ENCODE assay signal across 9 cellular contexts in genomic region chr12:3158851-3159465, GRCh38.
DNase-seq lines count a peak whose midpoint lies in the region; FAIRE-seq and TF ChIP-seq lines count a peak whose summit lies in the region.
"Had no signal": no experiment of that assay in that cellular context is flagged by ENCODE, and none has a peak within 500 bp of the region (broad histone marks: within the 10 kb centered on the region; RNA-seq: fewer than 3 reads in every experiment).

No MANE protein-coding gene starts in this region.

- no peak overlapping the region for H3K4me3 ChIP-seq in AG10803 (ENCODE audit: low read length)
- no peak overlapping the region for H3K4me3 ChIP-seq in fibroblast of pulmonary artery (replicated peaks; ENCODE audit: low read depth, low read length)
- H3K4me3 ChIP-seq in ovary: no peak overlapping the region
- H3K4me3 ChIP-seq in dorsolateral prefrontal cortex: no peak overlapping the region

- DNase-seq in AG10803 (ENCODE audit: low read depth): peak; percentile 68
- peak; percentile 31 for DNase-seq in T1000 (lab: John Stamatoyannopoulos, UW)
- DNase-seq in fibroblast of pulmonary artery (ENCODE audit: low read depth): peak; percentile 53
- DNase-seq in ovary: peak; percentile 36 to 64 (median 41)
- DNase-seq in dorsolateral prefrontal cortex: no peak
- no peak for DNase-seq in H54 (ENCODE audit: insufficient read length, low spot score)
- DNase-seq in islet precursor cell: no peak
- DNase-seq in NCI-H69 (lab: John Stamatoyannopoulos, UW): no peak
- DNase-seq: activated B cell treated with CpG ODN at 0.5 μM for 24 hours had no signal

- TF ChIP-seq CTCF in AG10803 (conservative IDR thresholded peaks at IDR 0.05; ENCODE audit: low read length): no peak
- no peak for TF ChIP-seq CTCF in fibroblast of pulmonary artery (IDR thresholded peaks at IDR 0.05; ENCODE audit: low read length, missing control alignments)
- TF ChIP-seq CTCF in ovary (IDR thresholded peaks at IDR 0.05): no peak
- TF ChIP-seq CTCF in dorsolateral prefrontal cortex (IDR thresholded peaks at IDR 0.05 in 54 of 56, conservative IDR thresholded peaks at IDR 0.05 in 2 of 56; ENCODE audit: low read depth in 1 of 56, partially characterized antibody in 56 of 56): no peak

- peaks cover 9% of the 10 kb centered on the region for H3K4me1 ChIP-seq in ovary (ENCODE audit: insufficient read depth)

- no peaks in the 10 kb centered on the region for H3K9me3 ChIP-seq in ovary

- intact Hi-C loops in ovary (cut with DNase I) (no loop called here), dorsolateral prefrontal cortex (cut with DNase I) (no loop called here)

- H3K27ac ChIP-seq in ovary (peak overlapping the region; percentile 6 to 64), dorsolateral prefrontal cortex (peak overlapping the region in 6 of 59 donors; percentile 18 to 68 (median 30))

- no peaks in the 10 kb centered on the region for H3K36me3 ChIP-seq in ovary

- FAIRE-seq in H54 (lab: Jason Lieb, UNC): no peak

- TF ChIP-seq EP300 in ovary (IDR thresholded peaks at IDR 0.05): no peak

- 22 to 28% (median 23%) methylated on average over 11 of the region's 11 CpGs for WGBS in ovary, 3 donors

- TF ChIP-seq POLR2A in ovary (IDR thresholded peaks at IDR 0.05) (no peak), H54 (IDR thresholded peaks at IDR 0.05; ENCODE audit: low read depth, low read length) (no peak)

- H3K27me3 ChIP-seq in ovary: no peaks in the 10 kb centered on the region
- H3K27me3 ChIP-seq in dorsolateral prefrontal cortex: peaks cover 0 to 4% (median 0%) of the 10 kb centered on the region in 45 donors

Comparison
In these comparisons a context has a peak if more than half of its experiments do, and no peak if none do; other contexts are left out.
1. DNase-seq: peak in AG10803 (single experiment), T1000 (single experiment), fibroblast of pulmonary artery (single experiment) and ovary (5 of 5); none in dorsolateral prefrontal cortex (0 of 10), H54 (single experiment), islet precursor cell (single experiment) and NCI-H69 (single experiment).